10 cellular contexts compared by ENCODE assay signal in genomic region chr7:107924841-107925490, GRCh38. TPM values are rescaled to one million over a fixed set of nuclear protein-coding genes. Genes with fewer than 3 reads are reported as not detected.
DNase-seq lines count a peak whose midpoint lies in the region; ATAC-seq and TF ChIP-seq lines count a peak whose summit lies in the region.
"Had no signal": no experiment of that assay in that cellular context is flagged by ENCODE, and none has a peak within 500 bp of the region (broad histone marks: within the 10 kb centered on the region; RNA-seq: fewer than 3 reads in every experiment).

No MANE protein-coding gene starts in this region.

- peaks cover 57% of the 10 kb centered on the region for H3K36me3 Mint-ChIP-seq in chondrocyte (ENCODE audit: low read depth)

- H2AFZ ChIP-seq in PC-3 (ENCODE audit: low read length): no peak overlapping the region

- H3K9me2 ChIP-seq in PC-3 (replicated peaks; ENCODE audit: low read length): no peaks in the 10 kb centered on the region

- BruUV-seq in PC-3 (replicated peaks; lab: Mats Ljungman, UMichigan): no TSS peak

- POLR2A ChIA-PET in PC-3 (lab: Charles Lee; ENCODE audit: unreplicated experiment): no interaction called here

- CTCF ChIA-PET in PC-3 (lab: Charles Lee): no interaction called here

- H3K4me1 ChIP-seq in PC-3 (ENCODE audit: insufficient read depth, low read length): no peaks in the 10 kb centered on the region

- H3F3A ChIP-seq in PC-3 (ENCODE audit: low read length, unreplicated experiment): no peaks in the 10 kb centered on the region

- no peak overlapping the region for H3K4me3 Mint-ChIP-seq in chondrocyte (ENCODE audit: unreplicated experiment)

- no peak overlapping the region for H3K27ac ChIP-seq in PC-3 (ENCODE audit: low read length)
- H3K27ac ChIP-seq: esophagus squamous epithelium had no signal

- H4K20me1 ChIP-seq in PC-3 (ENCODE audit: low read length): no peaks in the 10 kb centered on the region

- TF ChIP-seq CTCF in GM06990 (IDR thresholded peaks at IDR 0.05; ENCODE audit: insufficient read depth, low read length, poor library complexity, severe bottlenecking) (no peak), chondrocyte (IDR thresholded peaks at IDR 0.05) (no peak), PC-3 (conservative IDR thresholded peaks at IDR 0.05; ENCODE audit: low read depth, low read length) (no peak)

- no peak overlapping the region for H3K9ac ChIP-seq in PC-3 (ENCODE audit: low read length)

- no peaks in the 10 kb centered on the region for H3K9me3 ChIP-seq in PC-3 (ENCODE audit: low read length)
- H3K9me3 ChIP-seq: esophagus squamous epithelium had no signal

- H3K27me3 Mint-ChIP-seq in chondrocyte (ENCODE audit: low read depth): no peaks in the 10 kb centered on the region

- peak; percentile 28 for DNase-seq in GM06990 (ENCODE audit: extremely low read depth, insufficient read length)
- no peak for DNase-seq in chondrocyte (ENCODE audit: low spot score)
- DNase-seq in stimulated activated CD4-positive, alpha-beta T cell treated with anti-CD3 and anti-CD28 coated beads, Interleukin-4, amount 100 ng/mL, for 1 hour: no peak
- no peak for DNase-seq in PC-3
- no peak for DNase-seq in AG20443 (ENCODE audit: low spot score)
- DNase-seq in SW480 (ENCODE audit: low spot score): no peak
- DNase-seq: esophagus squamous epithelium had no signal

- H3K4me3 ChIP-seq in GM06990 (replicated peaks; ENCODE audit: low read depth, low read length): no peak overlapping the region
- no peak overlapping the region for H3K4me3 ChIP-seq in PC-3 (ENCODE audit: low read length)
- H3K4me3 ChIP-seq: esophagus squamous epithelium, skin epidermis had no signal

- no peaks in the 10 kb centered on the region for H3K9me3 Mint-ChIP-seq in chondrocyte (ENCODE audit: low read depth)

- no peak overlapping the region for H3K4me2 ChIP-seq in PC-3 (ENCODE audit: low read length)

- H3K36me3 ChIP-seq in GM06990 (ENCODE audit: control insufficient read depth, insufficient read depth, low read length) (peaks cover 3% of the 10 kb centered on the region), PC-3 (ENCODE audit: low read depth, low read length) (peaks cover 70% of the 10 kb centered on the region)

- H3K27me3 ChIP-seq in GM06990 (replicated peaks; ENCODE audit: control insufficient read depth, insufficient read depth, low read length) (no peaks in the 10 kb centered on the region), PC-3 (ENCODE audit: low read length) (no peaks in the 10 kb centered on the region)
- H3K27me3 ChIP-seq: esophagus squamous epithelium had no signal

- H3K27ac Mint-ChIP-seq in chondrocyte (ENCODE audit: unreplicated experiment): peak overlapping the region; percentile 59

- H3K79me2 ChIP-seq in PC-3 (ENCODE audit: low read length): no peaks in the 10 kb centered on the region

- ATAC-seq in GM19467 (IDR thresholded peaks at IDR 0.05; ENCODE audit: unreplicated experiment) (peak; percentile 80), HG03342 (IDR thresholded peaks at IDR 0.05; ENCODE audit: unreplicated experiment) (peak; percentile 90), PC-3 (no peak)

- H3K4me1 Mint-ChIP-seq in chondrocyte (ENCODE audit: low read depth): peaks cover 53% of the 10 kb centered on the region

- intact Hi-C loops in PC-3 (cut with micrococcal nuclease): no loop called here

RNA-seq across cellular contexts. Expression of gene DLD, which starts 34.0 kb away (rescaled TPM):
- 60.3 to 69.6 TPM (median 62.7 TPM) in 3 replicates for total RNA-seq in chondrocyte
- 53.6 and 64.0 TPM in 2 replicates for total RNA-seq in PC-3 (2014; rRNA removed)
